In genomic region chr2:184692137-184692734, GRCh38 we compare ENCODE assay signal across 10 cellular contexts.
DNase-seq lines count a peak whose midpoint lies in the region; ATAC-seq and TF ChIP-seq lines count a peak whose summit lies in the region.
"Had no signal": no experiment of that assay in that cellular context is flagged by ENCODE, and none has a peak within 500 bp of the region (broad histone marks: within the 10 kb centered on the region; RNA-seq: fewer than 3 reads in every experiment).

No MANE protein-coding gene starts in this region.

- peak; percentile 72 for ATAC-seq in SK-N-SH treated with all-trans-retinoic acid at 6 μM for 48 hours

- DNase-seq in D341Med (ENCODE audit: low spot score) (peak; percentile 25), NCI-H1436 treated with DMSO at 0.1 percent for 48 hours (lab: John Stamatoyannopoulos, UW) (peak; percentile 47), iris pigment epithelial cell (ENCODE audit: low read depth) (peak; percentile 17), NCI-H2029 treated with DMSO at 0.1 percent for 48 hours (lab: John Stamatoyannopoulos, UW) (no peak)
- DNase-seq in stimulated activated CD4-positive, alpha-beta T cell treated with anti-CD3 and anti-CD28 coated beads, Interleukin-4, amount 100 ng/mL, for 24 hours: no peak
- no peak for DNase-seq in activated naive CD4-positive, alpha-beta T cell (lab: John Stamatoyannopoulos, UW)
- no peak for DNase-seq in activated naive CD4-positive, alpha-beta T cell treated with Interleukin-2 at 50 U/mL for 16 hours
- DNase-seq: stimulated activated CD4-positive, alpha-beta T cell treated with anti-CD3 and anti-CD28 coated beads, Interleukin-2, amount 100 ng/mL, for 24 hours; stimulated activated naive CD4-positive, alpha-beta T cell treated with Interleukin-2 at 50 U/mL for 16 hours had no signal

TF ChIP-seq in SK-N-SH treated with all-trans-retinoic acid at 6 μM for 48 hours, 23 proteins besides CTCF, POLR2A, EP300 and RAD21:
- TF ChIP-seq TCF4 (CRISPR knock-in tag; IDR thresholded peaks at IDR 0.05; ENCODE audit: borderline replicate concordance) (peak; percentile 81), ISL1 (CRISPR knock-in tag; IDR thresholded peaks at IDR 0.05) (peak; percentile 72), ZC3H10 (CRISPR knock-in tag; IDR thresholded peaks at IDR 0.05) (peak; percentile 45; the same call in 1 of the 2 replicates), TSHZ2 (CRISPR knock-in tag; IDR thresholded peaks at IDR 0.05) (peak; percentile 60; the same call in 1 of the 2 replicates), BACH2 (CRISPR knock-in tag; IDR thresholded peaks at IDR 0.05; ENCODE audit: borderline replicate concordance) (no peak)

Comparison
In these comparisons a context has a peak if more than half of its experiments do, and no peak if none do; other contexts are left out.
1. DNase-seq: peak in D341Med (single experiment), NCI-H1436 treated with DMSO at 0.1 percent for 48 hours (single experiment) and iris pigment epithelial cell (single experiment); none in stimulated activated CD4-positive, alpha-beta T cell treated with anti-CD3 and anti-CD28 coated beads, Interleukin-4, amount 100 ng/mL, for 24 hours (single experiment), activated naive CD4-positive, alpha-beta T cell (0 of 4), NCI-H2029 treated with DMSO at 0.1 percent for 48 hours (single experiment) and activated naive CD4-positive, alpha-beta T cell treated with Interleukin-2 at 50 U/mL for 16 hours (single experiment).